In the genomic region with DNA sequence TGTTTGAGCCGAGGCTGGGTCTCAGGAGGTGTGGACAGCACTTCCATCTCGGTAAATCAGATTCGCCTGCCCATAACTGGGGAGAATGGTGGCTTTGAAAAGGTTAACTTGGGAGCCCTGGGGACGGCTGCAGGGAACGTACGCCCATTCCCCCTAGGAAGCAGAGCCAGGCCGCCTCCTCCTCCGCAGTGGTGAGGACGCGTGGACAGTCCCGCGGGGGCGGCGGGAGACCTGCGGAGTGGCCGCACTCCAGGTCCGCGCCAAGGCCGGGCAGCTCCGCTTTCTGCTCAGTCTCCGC, we compare ENCODE assay signal across 8 cellular contexts. TPM values are rescaled to one million over a fixed set of nuclear protein-coding genes. Genes with fewer than 3 reads are reported as not detected.
DNase-seq lines count a peak whose midpoint lies in the region; ATAC-seq and TF ChIP-seq lines count a peak whose summit lies in the region.

No MANE protein-coding gene starts in this region.

- H3K9ac ChIP-seq in OCI-LY3 (ENCODE audit: low read length) = no peak overlapping the region

- no peak overlapping the region for H3K27ac Mint-ChIP-seq in progenitor cell of endocrine pancreas

- no peaks in the 10 kb centered on the region for H3K9me3 Mint-ChIP-seq in progenitor cell of endocrine pancreas (ENCODE audit: low read depth)

- H3K4me1 ChIP-seq in OCI-LY3 (ENCODE audit: low read length) = no peaks in the 10 kb centered on the region
- H3K4me1 ChIP-seq in foreskin keratinocyte = no peaks in the 10 kb centered on the region

- peak; percentile 84; the same call in 1 of the 2 replicates for TF ChIP-seq CTCF in C4-2B (conservative IDR thresholded peaks at IDR 0.05)
- no peak for TF ChIP-seq CTCF in OCI-LY3 (IDR thresholded peaks at IDR 0.05; ENCODE audit: low read depth, low read length)
- TF ChIP-seq CTCF in foreskin keratinocyte (conservative IDR thresholded peaks at IDR 0.05) = no peak
- TF ChIP-seq CTCF in progenitor cell of endocrine pancreas (IDR thresholded peaks at IDR 0.05; ENCODE audit: unreplicated experiment) = no peak

- no peaks in the 10 kb centered on the region for H3K79me2 ChIP-seq in OCI-LY3 (ENCODE audit: low read length)

- no peaks in the 10 kb centered on the region for H3K9me3 ChIP-seq in OCI-LY3 (ENCODE audit: insufficient read depth, low read length)

- H3K4me1 Mint-ChIP-seq in progenitor cell of endocrine pancreas (ENCODE audit: low read depth) = peaks cover 21% of the 10 kb centered on the region

- H3K4me3 ChIP-seq in OCI-LY3 (ENCODE audit: low read length) = peak overlapping the region; percentile 44

- peaks cover 37% of the 10 kb centered on the region for H3K27me3 Mint-ChIP-seq in progenitor cell of endocrine pancreas

- no peaks in the 10 kb centered on the region for H3K36me3 ChIP-seq in OCI-LY3 (replicated peaks; ENCODE audit: low read depth, low read length)

- H3K4me3 Mint-ChIP-seq in progenitor cell of endocrine pancreas (ENCODE audit: low read depth) = peak overlapping the region; percentile 86

- H2AFZ ChIP-seq in OCI-LY3 (ENCODE audit: low read depth, low read length) = no peak overlapping the region; the same call in 1 of the 2 replicates

- H4K20me1 ChIP-seq in OCI-LY3 (ENCODE audit: insufficient read depth, low read length) = no peaks in the 10 kb centered on the region

- peaks cover 24% of the 10 kb centered on the region for H3K27me3 ChIP-seq in OCI-LY3 (ENCODE audit: low read depth, low read length)
- peaks cover 61% of the 10 kb centered on the region for H3K27me3 ChIP-seq in foreskin keratinocyte

- ATAC-seq in GM21367 (IDR thresholded peaks at IDR 0.05; ENCODE audit: unreplicated experiment) = peak; percentile 78
- peak; percentile 63 for ATAC-seq in foreskin keratinocyte
- ATAC-seq in GM18517 (IDR thresholded peaks at IDR 0.05; ENCODE audit: unreplicated experiment) = no peak

- H3K36me3 Mint-ChIP-seq in progenitor cell of endocrine pancreas (ENCODE audit: insufficient read depth) = no peaks in the 10 kb centered on the region

- DNase-seq in foreskin keratinocyte = no peak
- DNase-seq in progenitor cell of endocrine pancreas (ENCODE audit: low spot score, unreplicated experiment) = no peak
- no peak for DNase-seq in NCI-H1417 treated with DMSO at 0.1 percent for 48 hours (lab: John Stamatoyannopoulos, UW)
- no peak for DNase-seq in UCSD-AML1 (lab: John Stamatoyannopoulos, UW; ENCODE audit: unreplicated experiment)

- H3K4me2 ChIP-seq in OCI-LY3 (ENCODE audit: low read length) = peak overlapping the region; percentile 70

- H3K27ac ChIP-seq in C4-2B = no peak overlapping the region
- H3K27ac ChIP-seq in OCI-LY3 (ENCODE audit: low read length) = no peak overlapping the region
- no peak overlapping the region for H3K27ac ChIP-seq in foreskin keratinocyte

RNA-seq across cellular contexts. Expression of a gene that starts 0.8 kb away (rescaled TPM):
- total RNA-seq in foreskin keratinocyte = 0.10 TPM in 1 of 2 replicates, not detected in the other
- polyA plus RNA-seq in foreskin keratinocyte = 0.03 and 0.19 TPM in 2 replicates
- total RNA-seq in progenitor cell of endocrine pancreas = 15.5 and 17.6 TPM in 2 replicates

Comparison
In these comparisons a context has a peak if more than half of its experiments do, and no peak if none do; other contexts are left out.
1. RNA of a gene that starts 0.8 kb away (total RNA-seq): 15.5 to 17.6 TPM in progenitor cell of endocrine pancreas; 0.10 TPM in foreskin keratinocyte; every median in the first group is over 10 times any median in the second.